In the genomic region with DNA sequence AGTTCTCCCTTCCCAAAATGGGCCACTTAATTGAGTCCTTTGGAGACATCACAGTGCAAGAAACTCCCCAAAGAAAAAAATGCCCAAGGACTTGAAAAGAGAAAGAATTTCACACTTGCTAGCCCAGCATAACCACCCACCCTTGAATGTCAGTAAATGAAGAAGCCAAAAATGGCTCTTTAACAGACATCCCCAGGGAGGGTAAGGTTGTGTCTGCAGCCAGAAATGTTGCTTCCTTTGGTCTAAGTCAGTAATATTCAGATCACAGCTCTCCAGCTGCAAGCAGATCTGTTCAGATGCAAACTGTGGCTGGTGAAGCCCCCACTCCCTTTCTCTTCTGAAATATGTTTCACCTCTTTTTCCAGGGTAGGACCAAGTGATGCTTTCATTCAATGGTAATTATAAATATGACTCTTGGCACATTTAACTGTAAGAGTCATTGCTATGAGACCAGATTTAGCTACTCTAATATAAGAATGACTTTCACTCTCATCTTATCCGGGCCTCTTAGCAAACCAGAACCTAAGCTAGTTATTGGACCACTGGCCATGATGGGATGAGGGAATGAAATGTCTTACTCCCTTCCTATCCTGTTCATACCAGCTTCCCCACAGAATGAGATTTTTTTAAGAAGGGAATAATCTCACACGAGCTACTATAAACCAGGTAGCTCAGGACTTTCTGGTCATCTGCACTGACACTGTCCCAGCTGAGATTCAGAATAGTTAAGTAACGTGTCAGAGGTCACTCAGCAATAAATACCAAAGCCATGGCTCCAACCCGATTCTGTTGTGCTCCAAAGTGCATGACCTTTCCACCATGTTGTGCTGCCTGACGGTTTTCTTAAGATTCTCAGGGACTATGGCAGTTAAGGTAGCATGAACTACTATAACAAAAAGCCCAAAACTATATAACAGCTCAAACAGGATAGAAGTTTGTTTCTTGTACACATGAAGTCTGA, we compare ENCODE assay signal across 10 cellular contexts.
DNase-seq lines count a peak whose midpoint lies in the region; ATAC-seq and TF ChIP-seq lines count a peak whose summit lies in the region.
"Had no signal": no experiment of that assay in that cellular context is flagged by ENCODE, and none has a peak within 500 bp of the region (broad histone marks: within the 10 kb centered on the region; RNA-seq: fewer than 3 reads in every experiment).

No MANE protein-coding gene starts in this region.

- no peaks in the 10 kb centered on the region for H4K20me1 ChIP-seq in BLaER1 treated with 17β-estradiol and CSF1 and Interleukin-3, amounts not matched to agents 10 nM and 100 nM

- no peaks in the 10 kb centered on the region for H3K36me3 ChIP-seq in BLaER1 treated with 17β-estradiol and CSF1 and Interleukin-3, amounts not matched to agents 10 nM and 100 nM
- H3K36me3 ChIP-seq: SJSA1 had no signal

- DNase-seq in activated naive CD8-positive, alpha-beta T cell treated with anti-CD3 and anti-CD28 coated beads, Interleukin-2, amount 50 U/mL, for 24 hours, result no peak
- no peak for DNase-seq in dermis blood vessel endothelial cell
- no peak for DNase-seq in stimulated activated CD4-positive, alpha-beta T cell treated with anti-CD3 and anti-CD28 coated beads, Interleukin-1b, Interleukin-23, amount 100 ng/mL, for 48 hours
- DNase-seq in HFFc6, result no peak

- H3K4me3 ChIP-seq in BLaER1 treated with 17β-estradiol and CSF1 and Interleukin-3, amounts not matched to agents 10 nM and 100 nM, result peak overlapping the region in 5 of 10 experiments; percentile 0 to 33 (median 16); a peak in 6 of 20 replicates
- H3K4me3 ChIP-seq: SJSA1 had no signal

- no peak for TF ChIP-seq CTCF in HFFc6 (IDR thresholded peaks at IDR 0.05)

- H3K9ac ChIP-seq in BLaER1 treated with 17β-estradiol and CSF1 and Interleukin-3, amounts not matched to agents 10 nM and 100 nM, result peak overlapping the region in 8 of 11 experiments; percentile 1 to 76 (median 58); a peak in 13 of 22 replicates

- H3K9me3 ChIP-seq in BLaER1 treated with 17β-estradiol and CSF1 and Interleukin-3, amounts not matched to agents 10 nM and 100 nM (replicated peaks in 1 of 11), result peaks cover 0 to 40% (median 25%) of the 10 kb centered on the region in 11 experiments; a peak in 14 of 22 replicates
- H3K9me3 ChIP-seq: SJSA1 had no signal

- H3K9me3 Mint-ChIP-seq in activated naive CD8-positive, alpha-beta T cell treated with anti-CD3 and anti-CD28 coated beads, Interleukin-2, amount 50 U/mL, for 24 hours, result no peaks in the 10 kb centered on the region
- no peaks in the 10 kb centered on the region for H3K9me3 Mint-ChIP-seq in HFFc6

- H3K36me3 Mint-ChIP-seq in activated naive CD8-positive, alpha-beta T cell treated with anti-CD3 and anti-CD28 coated beads, Interleukin-2, amount 50 U/mL, for 24 hours (ENCODE audit: low read depth), result no peaks in the 10 kb centered on the region
- no peaks in the 10 kb centered on the region for H3K36me3 Mint-ChIP-seq in HFFc6 (ENCODE audit: low read depth)

- ATAC-seq in GM19025 (IDR thresholded peaks at IDR 0.05; ENCODE audit: low read depth, unreplicated experiment) (peak; percentile 59), HG03064 (IDR thresholded peaks at IDR 0.05; ENCODE audit: low read depth, unreplicated experiment) (peak; percentile 85), HG02870 (IDR thresholded peaks at IDR 0.05; ENCODE audit: unreplicated experiment) (no peak)
- peak; percentile 70 for ATAC-seq in activated naive CD8-positive, alpha-beta T cell treated with anti-CD3 and anti-CD28 coated beads, Interleukin-2, amount 50 U/mL, for 24 hours
- ATAC-seq: esophagus mucosa had no signal

- H3K27ac Mint-ChIP-seq in activated naive CD8-positive, alpha-beta T cell treated with anti-CD3 and anti-CD28 coated beads, Interleukin-2, amount 50 U/mL, for 24 hours, result peak overlapping the region; percentile 61
- no peak overlapping the region for H3K27ac Mint-ChIP-seq in HFFc6

- H3K4me1 ChIP-seq in BLaER1 treated with 17β-estradiol and CSF1 and Interleukin-3, amounts not matched to agents 10 nM and 100 nM, result peaks cover 54 to 87% (median 81%) of the 10 kb centered on the region in 10 experiments
- H3K4me1 ChIP-seq: SJSA1 had no signal

- peak overlapping the region; percentile 51 to 91 (median 80); a peak in 21 of 22 replicates for H3K4me2 ChIP-seq in BLaER1 treated with 17β-estradiol and CSF1 and Interleukin-3, amounts not matched to agents 10 nM and 100 nM

- H3K4me1 Mint-ChIP-seq in activated naive CD8-positive, alpha-beta T cell treated with anti-CD3 and anti-CD28 coated beads, Interleukin-2, amount 50 U/mL, for 24 hours, result peaks cover 48% of the 10 kb centered on the region
- no peaks in the 10 kb centered on the region for H3K4me1 Mint-ChIP-seq in HFFc6 (ENCODE audit: low read depth)

- H3K27me3 ChIP-seq in BLaER1 treated with 17β-estradiol and CSF1 and Interleukin-3, amounts not matched to agents 10 nM and 100 nM, result no peaks in the 10 kb centered on the region
- H3K27me3 ChIP-seq: SJSA1 had no signal

- no peak overlapping the region for H3K4me3 Mint-ChIP-seq in activated naive CD8-positive, alpha-beta T cell treated with anti-CD3 and anti-CD28 coated beads, Interleukin-2, amount 50 U/mL, for 24 hours
- no peak overlapping the region for H3K4me3 Mint-ChIP-seq in HFFc6

- H3K27ac ChIP-seq in BLaER1 treated with 17β-estradiol and CSF1 and Interleukin-3, amounts not matched to agents 10 nM and 100 nM, result peak overlapping the region in 9 of 11 experiments; percentile 18 to 86 (median 72); a peak in 17 of 22 replicates
- H3K27ac ChIP-seq: SJSA1 had no signal

- no peaks in the 10 kb centered on the region for H3K27me3 Mint-ChIP-seq in activated naive CD8-positive, alpha-beta T cell treated with anti-CD3 and anti-CD28 coated beads, Interleukin-2, amount 50 U/mL, for 24 hours
- peaks cover 2% of the 10 kb centered on the region; the same call in 1 of the 2 replicates for H3K27me3 Mint-ChIP-seq in HFFc6 (ENCODE audit: insufficient read depth)
